Comparison of ENCODE assay signal across 12 cellular contexts in the genomic region with DNA sequence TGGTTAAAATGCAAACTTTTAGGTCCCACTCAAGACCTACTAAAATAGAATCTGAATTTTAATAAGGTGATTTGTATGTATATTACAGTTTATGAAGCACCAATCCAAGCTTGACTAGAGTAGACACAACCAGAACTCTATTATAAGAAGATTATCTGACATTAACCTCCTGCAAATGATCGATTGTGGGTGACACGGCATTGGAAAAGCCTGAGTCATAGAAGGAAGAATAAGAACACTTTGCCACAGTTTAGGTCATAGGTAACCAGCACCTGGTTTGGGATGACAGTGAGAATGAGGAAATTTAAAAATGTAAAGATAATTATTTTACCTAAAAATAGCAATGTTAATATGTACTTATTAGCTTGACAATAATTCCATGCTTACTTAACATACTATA. TPM values are rescaled to one million over a fixed set of nuclear protein-coding genes. Genes with fewer than 3 reads are reported as not detected.
DNase-seq lines count a peak whose midpoint lies in the region; ATAC-seq and TF ChIP-seq lines count a peak whose summit lies in the region.
"Had no signal": no experiment of that assay in that cellular context is flagged by ENCODE, and none has a peak within 500 bp of the region (broad histone marks: within the 10 kb centered on the region; RNA-seq: fewer than 3 reads in every experiment).

No MANE protein-coding gene starts in this region.

- H3K9me3 Mint-ChIP-seq in endothelial cell (ENCODE audit: unreplicated experiment), result no peaks in the 10 kb centered on the region

- H3K9me3 ChIP-seq in HCT116 (ENCODE audit: control insufficient read depth in 1 of 2, insufficient read depth in 1 of 2, low read depth in 1 of 2, low read length in 2 of 2) (no peaks in the 10 kb centered on the region), Panc1 (ENCODE audit: control insufficient read depth, insufficient read depth, low read depth, low read length) (no peaks in the 10 kb centered on the region), upper lobe of left lung (no peaks in the 10 kb centered on the region)
- H3K9me3 ChIP-seq: BLaER1 treated with 17β-estradiol and CSF1 and Interleukin-3, amounts not matched to agents 10 nM and 100 nM had no signal

- WGBS in upper lobe of left lung, 2 donors, result 98% methylated on average over 2 of the region's 2 CpGs

- H3K4me3 ChIP-seq in HCT116 (replicated peaks in 1 of 2; ENCODE audit: low read depth in 1 of 2, low read length in 2 of 2) (no peak overlapping the region), Panc1 (ENCODE audit: low read depth in 2 of 2, low read length in 2 of 2) (no peak overlapping the region), upper lobe of left lung (no peak overlapping the region)
- H3K4me3 ChIP-seq: BLaER1 treated with 17β-estradiol and CSF1 and Interleukin-3, amounts not matched to agents 10 nM and 100 nM had no signal

- TF ChIP-seq POLR2A in HCT116 (IDR thresholded peaks at IDR 0.05; ENCODE audit: borderline replicate concordance, extremely low read depth, insufficient read depth, insufficient read length), result no peak
- no peak for TF ChIP-seq POLR2A in upper lobe of left lung (IDR thresholded peaks at IDR 0.05)

- DNase-seq in HCT116 (ENCODE audit: low read depth, low spot score) (no peak), Panc1 (ENCODE audit: low read depth, low spot score) (no peak), endothelial cell (ENCODE audit: low spot score) (no peak), mucosa of gallbladder (ENCODE audit: low spot score) (peak; percentile 60), medulla oblongata (ENCODE audit: extremely low spot score) (no peak), upper lobe of left lung (no peak)
- DNase-seq: ACHN; CD4-positive, CD25-positive, alpha-beta regulatory T cell; DMS 273 treated with DMSO at 0.1 percent for 48 hours; IMR-90 had no signal

- TF ChIP-seq CTCF in HCT116 (IDR thresholded peaks at IDR 0.05 in 2 of 3, conservative IDR thresholded peaks at IDR 0.05 in 1 of 3; ENCODE audit: borderline replicate concordance in 1 of 3, insufficient read depth in 1 of 3, low read depth in 2 of 3, low read length in 2 of 3) (no peak), Panc1 (IDR thresholded peaks at IDR 0.05) (no peak), endothelial cell (IDR thresholded peaks at IDR 0.05; ENCODE audit: unreplicated experiment) (no peak), upper lobe of left lung (IDR thresholded peaks at IDR 0.05) (no peak)

- H3K27me3 ChIP-seq in HCT116 (ENCODE audit: insufficient read depth, low read length) (no peaks in the 10 kb centered on the region), Panc1 (ENCODE audit: control insufficient read depth, insufficient read depth, low read length) (no peaks in the 10 kb centered on the region), upper lobe of left lung (no peaks in the 10 kb centered on the region)
- H3K27me3 ChIP-seq: BLaER1 treated with 17β-estradiol and CSF1 and Interleukin-3, amounts not matched to agents 10 nM and 100 nM had no signal

- H3K27ac Mint-ChIP-seq in endothelial cell (ENCODE audit: unreplicated experiment), result peak overlapping the region; percentile 68
- H3K27ac Mint-ChIP-seq: CD4-positive, CD25-positive, alpha-beta regulatory T cell had no signal

- in situ Hi-C loops in Panc1 (cut with HindIII; ENCODE audit: low pct_unique_long_range_greater_than_20kb, low sequenced_read_pairs), result no loop called here

- no peak overlapping the region for H2AFZ ChIP-seq in HCT116 (ENCODE audit: low read depth, low read length, poor library complexity, severe bottlenecking)

- H3K9ac ChIP-seq in HCT116 (ENCODE audit: low read length), result no peak overlapping the region
- H3K9ac ChIP-seq: BLaER1 treated with 17β-estradiol and CSF1 and Interleukin-3, amounts not matched to agents 10 nM and 100 nM had no signal

- H3K4me3 Mint-ChIP-seq in endothelial cell (ENCODE audit: unreplicated experiment), result no peak overlapping the region
- H3K4me3 Mint-ChIP-seq: CD4-positive, CD25-positive, alpha-beta regulatory T cell had no signal

- H3K4me1 ChIP-seq in HCT116 (ENCODE audit: control insufficient read depth in 1 of 2, insufficient read depth in 2 of 2, low read length in 2 of 2), result peaks cover 3 to 18% of the 10 kb centered on the region in 2 experiments; a peak in 3 of 4 replicates
- peaks cover 38% of the 10 kb centered on the region for H3K4me1 ChIP-seq in Panc1 (ENCODE audit: control insufficient read depth, insufficient read depth, low read length)
- H3K4me1 ChIP-seq in upper lobe of left lung, result peaks cover 0 to 5% (median 2%) of the 10 kb centered on the region in 4 donors

- TF ChIP-seq RAD21 in HCT116 (IDR thresholded peaks at IDR 0.05; ENCODE audit: low read depth), result no peak

- BruUV-seq in HCT116 (replicated peaks; lab: Mats Ljungman, UMichigan) (no TSS peak), Panc1 (replicated peaks; lab: Mats Ljungman, UMichigan) (no TSS peak)

- no peaks in the 10 kb centered on the region for H3K79me2 ChIP-seq in HCT116 (ENCODE audit: insufficient read depth, low read length)

- RAD21 ChIA-PET in HCT116 (lab: Charles Lee; ENCODE audit: low non-redundant PET in 1 of 2, low total read pairs in 2 of 2, uncharacterized antibody in 2 of 2, unreplicated experiment in 2 of 2), result no interaction called here

- H3K36me3 Mint-ChIP-seq in endothelial cell (ENCODE audit: low read depth, unreplicated experiment), result no peaks in the 10 kb centered on the region
- H3K36me3 Mint-ChIP-seq: CD4-positive, CD25-positive, alpha-beta regulatory T cell had no signal

- peaks cover 37% of the 10 kb centered on the region for H3K4me1 Mint-ChIP-seq in endothelial cell (ENCODE audit: unreplicated experiment)
- H3K4me1 Mint-ChIP-seq: CD4-positive, CD25-positive, alpha-beta regulatory T cell had no signal

- ATAC-seq in HCT116 (no peak), Panc1 (no peak), GM19023 (IDR thresholded peaks at IDR 0.05; ENCODE audit: unreplicated experiment) (no peak), upper lobe of left lung (ENCODE audit: low FRiP score in 2 of 2) (no peak)

- CTCF ChIA-PET in HCT116 (lab: Charles Lee) (no interaction called here), Panc1 (lab: Charles Lee) (no interaction called here)

- intact Hi-C loops in HCT116 (cut with micrococcal nuclease), result no loop called here
- intact Hi-C loops in Panc1 (cut with micrococcal nuclease; ENCODE audit: unreplicated experiment), result no loop called here

- H4K20me1 ChIP-seq in HCT116 (ENCODE audit: insufficient read depth), result no peaks in the 10 kb centered on the region
- H4K20me1 ChIP-seq: BLaER1 treated with 17β-estradiol and CSF1 and Interleukin-3, amounts not matched to agents 10 nM and 100 nM had no signal

- TF ChIP-seq EP300 in upper lobe of left lung (IDR thresholded peaks at IDR 0.05), result no peak

- H3K27ac ChIP-seq in HCT116 (ENCODE audit: low read depth, low read length) (no peak overlapping the region), Panc1 (ENCODE audit: low read length) (peak overlapping the region; percentile 9; the same call in 1 of the 2 replicates), upper lobe of left lung (no peak overlapping the region)

- H3K27me3 Mint-ChIP-seq in endothelial cell (ENCODE audit: unreplicated experiment), result peaks cover 3% of the 10 kb centered on the region
- H3K27me3 Mint-ChIP-seq: CD4-positive, CD25-positive, alpha-beta regulatory T cell had no signal

- no peaks in the 10 kb centered on the region for H3K36me3 ChIP-seq in HCT116 (ENCODE audit: control insufficient read depth in 1 of 2, insufficient read depth in 2 of 2, low read length in 2 of 2)
- no peaks in the 10 kb centered on the region for H3K36me3 ChIP-seq in Panc1 (ENCODE audit: control insufficient read depth, insufficient read depth, low read length)
- H3K36me3 ChIP-seq in upper lobe of left lung, result no peaks in the 10 kb centered on the region
- H3K36me3 ChIP-seq: BLaER1 treated with 17β-estradiol and CSF1 and Interleukin-3, amounts not matched to agents 10 nM and 100 nM had no signal

- POLR2A ChIA-PET in HCT116 (lab: Charles Lee) (no interaction called here), Panc1 (lab: Charles Lee) (no interaction called here)

- peak overlapping the region; percentile 12; the same call in 1 of the 2 replicates for H3K4me2 ChIP-seq in HCT116 (ENCODE audit: low read length)

- no peaks in the 10 kb centered on the region for H3K9me2 ChIP-seq in HCT116 (ENCODE audit: insufficient read depth)

TF ChIP-seq in HCT116, 20 proteins besides CTCF, POLR2A, EP300 and RAD21 (continues in another document):
- TF ChIP-seq ZFX (IDR thresholded peaks at IDR 0.05), result no peak
- no peak for TF ChIP-seq CBX3 (IDR thresholded peaks at IDR 0.05; ENCODE audit: low read depth)
- TF ChIP-seq FOSL1 (IDR thresholded peaks at IDR 0.05; ENCODE audit: low read depth), result peak; percentile 46; the same call in 1 of the 2 replicates
- no peak for TF ChIP-seq YY1 (IDR thresholded peaks at IDR 0.05; ENCODE audit: extremely low read depth, insufficient replicate concordance, low read depth, low read length)
- TF ChIP-seq, protein P1, sequence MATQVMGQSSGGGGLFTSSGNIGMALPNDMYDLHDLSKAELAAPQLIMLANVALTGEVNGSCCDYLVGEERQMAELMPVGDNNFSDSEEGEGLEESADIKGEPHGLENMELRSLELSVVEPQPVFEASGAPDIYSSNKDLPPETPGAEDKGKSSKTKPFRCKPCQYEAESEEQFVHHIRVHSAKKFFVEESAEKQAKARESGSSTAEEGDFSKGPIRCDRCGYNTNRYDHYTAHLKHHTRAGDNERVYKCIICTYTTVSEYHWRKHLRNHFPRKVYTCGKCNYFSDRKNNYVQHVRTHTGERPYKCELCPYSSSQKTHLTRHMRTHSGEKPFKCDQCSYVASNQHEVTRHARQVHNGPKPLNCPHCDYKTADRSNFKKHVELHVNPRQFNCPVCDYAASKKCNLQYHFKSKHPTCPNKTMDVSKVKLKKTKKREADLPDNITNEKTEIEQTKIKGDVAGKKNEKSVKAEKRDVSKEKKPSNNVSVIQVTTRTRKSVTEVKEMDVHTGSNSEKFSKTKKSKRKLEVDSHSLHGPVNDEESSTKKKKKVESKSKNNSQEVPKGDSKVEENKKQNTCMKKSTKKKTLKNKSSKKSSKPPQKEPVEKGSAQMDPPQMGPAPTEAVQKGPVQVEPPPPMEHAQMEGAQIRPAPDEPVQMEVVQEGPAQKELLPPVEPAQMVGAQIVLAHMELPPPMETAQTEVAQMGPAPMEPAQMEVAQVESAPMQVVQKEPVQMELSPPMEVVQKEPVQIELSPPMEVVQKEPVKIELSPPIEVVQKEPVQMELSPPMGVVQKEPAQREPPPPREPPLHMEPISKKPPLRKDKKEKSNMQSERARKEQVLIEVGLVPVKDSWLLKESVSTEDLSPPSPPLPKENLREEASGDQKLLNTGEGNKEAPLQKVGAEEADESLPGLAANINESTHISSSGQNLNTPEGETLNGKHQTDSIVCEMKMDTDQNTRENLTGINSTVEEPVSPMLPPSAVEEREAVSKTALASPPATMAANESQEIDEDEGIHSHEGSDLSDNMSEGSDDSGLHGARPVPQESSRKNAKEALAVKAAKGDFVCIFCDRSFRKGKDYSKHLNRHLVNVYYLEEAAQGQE (IDR thresholded peaks at IDR 0.05; ENCODE audit: low read depth), result no peak
- TF ChIP-seq SP1 (IDR thresholded peaks at IDR 0.05; ENCODE audit: low read depth), result no peak

RNA-seq across cellular contexts. Expression of a gene that starts 15.2 kb away (rescaled TPM):
- total RNA-seq in HCT116 (2021; ENCODE audit: unreplicated experiment) (9.8 TPM), Panc1 (2021; ENCODE audit: unreplicated experiment) (14.5 TPM), endothelial cell (ENCODE audit: unreplicated experiment) (22.0 TPM), mucosa of gallbladder (45.2 TPM), upper lobe of left lung (10 to 100 TPM; 14.4 to 39.9 (median 28.5) TPM)
- 7.5 and 9.3 TPM in 2 replicates for polyA plus RNA-seq in HCT116 (2012)
- 9.3 TPM for polyA plus RNA-seq in Panc1 (2012; ENCODE audit: insufficient read length)
- polyA plus RNA-seq: CD4-positive, CD25-positive, alpha-beta regulatory T cell had no signal
